ENCODE assay signal across 27 cellular contexts in the genomic region with DNA sequence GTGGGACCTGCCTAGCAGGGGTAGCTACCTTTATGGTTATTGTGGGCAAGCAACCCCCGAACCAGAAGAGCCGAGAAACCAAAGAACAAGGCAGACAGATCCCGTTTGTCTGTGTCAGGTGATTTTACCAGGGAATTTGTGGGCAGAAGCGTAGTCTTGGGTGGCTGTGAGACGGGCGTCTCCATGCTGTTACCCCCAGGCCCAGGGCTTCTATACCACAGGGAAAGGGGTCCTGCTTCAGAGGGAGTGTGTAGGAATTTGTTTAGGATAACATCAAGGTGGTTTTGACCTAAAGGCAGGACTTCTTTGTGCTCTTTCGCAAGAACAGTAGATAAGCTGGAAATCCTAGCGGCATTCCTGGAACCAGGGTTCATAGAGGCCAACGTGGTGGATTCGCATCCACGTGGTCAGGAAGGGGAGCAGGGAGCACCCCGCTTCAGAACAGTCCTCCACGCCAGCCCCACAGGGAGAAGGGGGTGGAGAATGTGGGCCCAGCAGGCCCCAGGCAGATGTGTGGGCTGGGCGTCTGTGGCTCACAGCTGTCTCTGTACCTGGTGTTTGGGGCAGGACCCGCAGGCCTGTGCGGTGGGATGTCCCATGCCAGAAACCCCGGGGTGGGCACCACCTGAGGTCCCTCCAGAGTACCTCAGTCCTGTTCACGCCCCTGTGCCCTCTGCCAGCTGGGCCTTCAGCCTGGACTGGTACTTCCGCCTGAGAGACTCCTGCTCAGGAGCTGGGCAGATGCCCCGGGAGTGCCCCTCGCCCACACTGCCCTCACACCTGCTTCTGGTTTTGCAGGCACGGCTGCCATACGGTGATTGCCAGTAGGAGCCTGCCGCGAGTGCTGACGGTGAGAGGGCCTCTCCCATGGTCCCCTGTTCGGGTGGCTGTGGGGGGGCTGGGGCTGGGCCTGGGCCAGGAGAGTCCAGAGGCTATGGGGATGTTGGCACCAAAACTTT. TPM values are rescaled to one million over a fixed set of nuclear protein-coding genes. Genes with fewer than 3 reads are reported as not detected.
DNase-seq lines count a peak whose midpoint lies in the region; ATAC-seq, FAIRE-seq and TF ChIP-seq lines count a peak whose summit lies in the region.
"Had no signal": no experiment of that assay in that cellular context is flagged by ENCODE, and none has a peak within 500 bp of the region (broad histone marks: within the 10 kb centered on the region; RNA-seq: fewer than 3 reads in every experiment).

No MANE protein-coding gene starts in this region.

- WGBS in HepG2 (ENCODE audit: low lambda C conversion rate) = 22% methylated on average over 11 of the region's 27 CpGs

- no peaks in the 10 kb centered on the region for H3K27me3 Mint-ChIP-seq in Caco-2 (ENCODE audit: insufficient read depth, unreplicated experiment)
- H3K27me3 Mint-ChIP-seq: stimulated activated naive CD8-positive, alpha-beta T cell treated with anti-CD3 and anti-CD28 coated beads, Interleukin-15, amount 100 ng/mL, for 72 hours; T-helper 17 cell had no signal

- peak; percentile 63 to 64 for TF ChIP-seq POLR2A in HepG2 (IDR thresholded peaks at IDR 0.05; ENCODE audit: insufficient read depth in 1 of 2, low read depth in 2 of 2, low read length in 2 of 2)

- H3K4me3 ChIP-seq in Caco-2 (ENCODE audit: low read depth, low read length) = no peak overlapping the region
- no peak overlapping the region for H3K4me3 ChIP-seq in SK-N-MC
- peak overlapping the region; percentile 24 to 63 (median 39) for H3K4me3 ChIP-seq in HepG2 (replicated peaks in 1 of 3; ENCODE audit: insufficient read depth in 1 of 3, low read depth in 2 of 3, low read length in 3 of 3)
- H3K4me3 ChIP-seq in dorsolateral prefrontal cortex = no peak overlapping the region
- H3K4me3 ChIP-seq: lower lobe of right lung, prostate gland, thyroid gland had no signal

- H3K9me3 ChIP-seq in Caco-2 = no peaks in the 10 kb centered on the region
- H3K9me3 ChIP-seq in SK-N-MC (ENCODE audit: low read depth, low read length) = no peaks in the 10 kb centered on the region
- H3K9me3 ChIP-seq in HepG2 (ENCODE audit: low read length) = no peaks in the 10 kb centered on the region
- H3K9me3 ChIP-seq: lower lobe of right lung, prostate gland, SK-N-SH, thyroid gland had no signal

- TF ChIP-seq EP300 in HepG2 (IDR thresholded peaks at IDR 0.05; ENCODE audit: low read depth in 2 of 2, low read length in 2 of 2) (peak in 1 of 2 experiments; percentile 90; a peak in 2 of 4 replicates), HepG2 (CRISPR knock-in tag; IDR thresholded peaks at IDR 0.05; ENCODE audit: borderline replicate concordance) (peak; percentile 96)

- H3K4me3 Mint-ChIP-seq in Caco-2 (ENCODE audit: unreplicated experiment) = peak overlapping the region; percentile 50
- H3K4me3 Mint-ChIP-seq: activated T-cell treated with anti-CD3 and anti-CD28 coated beads, Interleukin-2, amount 50 U/mL, for 4 hours; stimulated activated naive CD8-positive, alpha-beta T cell treated with anti-CD3 and anti-CD28 coated beads, Interleukin-15, amount 100 ng/mL, for 72 hours; T-helper 17 cell had no signal

- H3K4me2 ChIP-seq in HepG2 (ENCODE audit: low read depth, low read length) = peak overlapping the region; percentile 77
- H3K4me2 ChIP-seq: SK-N-SH had no signal

- CTCF ChIA-PET in Caco-2 (lab: Charles Lee) = no interaction called here
- CTCF ChIA-PET in HepG2 (lab: Yijun Ruan, JAX; ENCODE audit: low intra/inter-chr PET ratio, low total read pairs) = no interaction called here

- BruUV-seq in Caco-2 (replicated peaks; lab: Mats Ljungman, UMichigan) (no TSS peak), HepG2 (replicated peaks; lab: Mats Ljungman, UMichigan) (no TSS peak)

- H3K9ac ChIP-seq in SK-N-MC (ENCODE audit: insufficient read length) = no peak overlapping the region
- H3K9ac ChIP-seq in HepG2 (ENCODE audit: insufficient read depth, low read depth, low read length) = peak overlapping the region; percentile 75
- H3K9ac ChIP-seq: SK-N-SH had no signal

- no peak overlapping the region for H2AFZ ChIP-seq in HepG2 (ENCODE audit: low read length)

- H3K36me3 Mint-ChIP-seq in Caco-2 (ENCODE audit: insufficient read depth, unreplicated experiment) = peaks cover 31% of the 10 kb centered on the region

- in situ Hi-C loops in HepG2 (cut with HindIII; ENCODE audit: extremely low pct_ligation_motif_present, low pct_unique_long_range_greater_than_20kb) = no loop called here

- peak overlapping the region; percentile 75 for H3K27ac Mint-ChIP-seq in Caco-2 (ENCODE audit: unreplicated experiment)
- H3K27ac Mint-ChIP-seq: T-helper 17 cell had no signal

- 0 out of 2 replicates have a peak overlapping the region, but pooled peaks have one; percentile 13 for H3K27ac ChIP-seq in SK-N-MC
- H3K27ac ChIP-seq in HepG2 (ENCODE audit: extremely low read length, insufficient read depth, low read length) = peak overlapping the region; percentile 86
- H3K27ac ChIP-seq in dorsolateral prefrontal cortex = no peak overlapping the region
- H3K27ac ChIP-seq: brain microvascular endothelial cell, lower lobe of right lung, prostate gland, thyroid gland had no signal

- DNase-seq in Caco-2 = peak; percentile 60 to 66
- DNase-seq in SK-N-MC (ENCODE audit: low read depth, low spot score) = no peak
- peak; percentile 93 for DNase-seq in HepG2 (ENCODE audit: low spot score)
- no peak for DNase-seq in NCI-H446 treated with DMSO at 0.1 percent for 48 hours (lab: John Stamatoyannopoulos, UW)
- no peak for DNase-seq in dorsolateral prefrontal cortex
- no peak for DNase-seq in NCI-H1417 (lab: John Stamatoyannopoulos, UW)
- DNase-seq: activated CD4-positive, alpha-beta T cell treated with anti-CD3 and anti-CD28 coated beads for 4 hours; activated naive CD4-positive, alpha-beta T cell; activated T-cell treated with anti-CD3 and anti-CD28 coated beads, Interleukin-2, amount 50 U/mL, for 4 hours; brain microvascular endothelial cell; Calu3; effector CD8-positive, alpha-beta T cell; lower lobe of right lung; MV-4-11; NCI-H1694; NCI-H2171 treated with DMSO at 0.1 percent for 48 hours; NCI-H526; SK-N-SH; stimulated activated naive CD8-positive, alpha-beta T cell treated with anti-CD3 and anti-CD28 coated beads, Interleukin-15, amount 100 ng/mL, for 72 hours; T-helper 17 cell; thyroid gland had no signal

- peak; percentile 52 for ATAC-seq in HepG2
- ATAC-seq: activated T-cell treated with anti-CD3 and anti-CD28 coated beads, Interleukin-2, amount 50 U/mL, for 4 hours; esophagus mucosa; lower lobe of right lung; stimulated activated naive CD8-positive, alpha-beta T cell treated with anti-CD3 and anti-CD28 coated beads, Interleukin-15, amount 100 ng/mL, for 72 hours; T-helper 17 cell had no signal

- H3K4me1 Mint-ChIP-seq in Caco-2 (ENCODE audit: low read depth, unreplicated experiment) = peaks cover 7% of the 10 kb centered on the region
- H3K4me1 Mint-ChIP-seq: T-helper 17 cell had no signal

- TF ChIP-seq RAD21 in HepG2 (CRISPR knock-in tag; IDR thresholded peaks at IDR 0.05) = peak; percentile 9; the same call in 1 of the 2 replicates

- H3K27me3 ChIP-seq in Caco-2 (replicated peaks; ENCODE audit: control insufficient read depth, insufficient read depth, low read length) = no peaks in the 10 kb centered on the region
- H3K27me3 ChIP-seq in HepG2 (ENCODE audit: control insufficient read depth in 1 of 2, insufficient read depth in 2 of 2, low read length in 2 of 2) = no peaks in the 10 kb centered on the region
- H3K27me3 ChIP-seq in dorsolateral prefrontal cortex = no peaks in the 10 kb centered on the region
- H3K27me3 ChIP-seq: brain microvascular endothelial cell, thyroid gland had no signal

- no peaks in the 10 kb centered on the region for H4K20me1 ChIP-seq in HepG2 (ENCODE audit: insufficient read depth, low read length)

- intact Hi-C loops in Caco-2 (cut with micrococcal nuclease; ENCODE audit: unreplicated experiment) = no loop called here
- intact Hi-C loops in HepG2 (cut with micrococcal nuclease; ENCODE audit: unreplicated experiment) = loop anchor here (2.0 kb wide), 2 partner anchors 19 to 69 kb away; a partner anchor contains a TSS
- intact Hi-C loops in dorsolateral prefrontal cortex (cut with DNase I) = no loop called here

- no peaks in the 10 kb centered on the region for H3K9me3 Mint-ChIP-seq in Caco-2 (ENCODE audit: unreplicated experiment)
- H3K9me3 Mint-ChIP-seq: activated T-cell treated with anti-CD3 and anti-CD28 coated beads, Interleukin-2, amount 50 U/mL, for 4 hours; stimulated activated naive CD8-positive, alpha-beta T cell treated with anti-CD3 and anti-CD28 coated beads, Interleukin-15, amount 100 ng/mL, for 72 hours had no signal

- TF ChIP-seq CTCF in Caco-2 (IDR thresholded peaks at IDR 0.05; ENCODE audit: insufficient read depth in 1 of 2, low read depth in 1 of 2, low read length in 1 of 2, severe bottlenecking in 1 of 2, unreplicated experiment in 1 of 2) = no peak
- TF ChIP-seq CTCF in HepG2 (CRISPR knock-in tag; IDR thresholded peaks at IDR 0.05) = no peak
- TF ChIP-seq CTCF in dorsolateral prefrontal cortex (IDR thresholded peaks at IDR 0.05 in 54 of 56, conservative IDR thresholded peaks at IDR 0.05 in 2 of 56; ENCODE audit: low read depth in 1 of 56, partially characterized antibody in 56 of 56) = no peak

- no peaks in the 10 kb centered on the region; the same call in 1 of the 2 replicates for H3K36me3 ChIP-seq in Caco-2 (ENCODE audit: control insufficient read depth, insufficient read depth, low read length)
- no peaks in the 10 kb centered on the region; the same call in 1 of the 2 replicates for H3K36me3 ChIP-seq in SK-N-MC (ENCODE audit: insufficient read depth, low read length)
- peaks cover 0 to 11% of the 10 kb centered on the region in 2 experiments; a peak in 2 of 5 replicates for H3K36me3 ChIP-seq in HepG2 (replicated peaks in 1 of 2; ENCODE audit: control insufficient read depth in 1 of 2, insufficient read depth in 2 of 2, low read length in 2 of 2)
- H3K36me3 ChIP-seq: prostate gland, thyroid gland had no signal

- H3K4me1 ChIP-seq in Caco-2 = peaks cover 30% of the 10 kb centered on the region
- H3K4me1 ChIP-seq in HepG2 (ENCODE audit: insufficient read depth, low read length) = peaks cover 47% of the 10 kb centered on the region

- peaks cover 6% of the 10 kb centered on the region for H3K79me2 ChIP-seq in HepG2 (ENCODE audit: insufficient read depth, low read length)

- FAIRE-seq in HepG2 (lab: Jason Lieb, UNC) = peak; percentile 98
- FAIRE-seq: frontal cortex, GM12891, H54, keratinocyte had no signal

- POLR2A ChIA-PET in Caco-2 (lab: Charles Lee) = interaction anchor here (0.6 kb wide), 1 partner anchor 49 kb away, joined by 3 read pairs; no protein-coding TSS in a partner anchor
- POLR2A ChIA-PET in HepG2 (lab: Yijun Ruan, JAX) = interaction anchor here (0.8 to 3.1 kb wide), 10 partner anchors 9 to 128 kb away, joined by 3 to 18 read pairs (median 6); a partner anchor contains a TSS

RNA-seq across cellular contexts. Expression of a gene that starts 4.1 kb away (rescaled TPM):
- total RNA-seq in Caco-2 (2022) (50.2 and 52.6 TPM in 2 replicates), HepG2 (2016; rRNA removed; fragmentation: Illumina TruSeq; extraction: Trizol) (27.8 and 36.3 TPM in 2 replicates), dorsolateral prefrontal cortex (10 to 100 TPM in 108 of 120 experiments, 1 to 10 TPM in 12; 7.2 to 23.9 (median 13.5) TPM)
- 22.1 and 28.4 TPM in 2 replicates for total RNA-seq in HepG2 (2016; cell fraction: cytosol; rRNA removed; fragmentation: Illumina TruSeq; extraction: Trizol; ENCODE audit: low read depth)
- total RNA-seq in HepG2 (2016; cell fraction: insoluble cytoplasmic fraction; rRNA removed; fragmentation: Illumina TruSeq; extraction: Trizol) = 28.1 and 37.2 TPM in 2 replicates
- total RNA-seq in HepG2 (2016; cell fraction: membrane; rRNA removed; fragmentation: Illumina TruSeq; extraction: Trizol) = 22.1 and 27.1 TPM in 2 replicates
- 34.5 and 35.9 TPM in 2 replicates for total RNA-seq in HepG2 (2016; cell fraction: nucleus; rRNA removed; fragmentation: Illumina TruSeq; extraction: Trizol)
- 44.6 and 51.2 TPM in 2 replicates for polyA plus RNA-seq in HepG2 (2011; rRNA removed)
- polyA plus RNA-seq in HepG2 (2011; cell fraction: cytosol; rRNA removed) = 29.5 and 53.6 TPM in 2 replicates
- polyA plus RNA-seq in HepG2 (2011; cell fraction: nucleus; rRNA removed) = 220 and 244 TPM in 2 replicates
- 22.1 and 23.1 TPM in 2 replicates for polyA plus RNA-seq in HepG2 (2012)
- 13.3 and 15.1 TPM in 2 replicates for polyA plus RNA-seq in HepG2 (2016; cell fraction: cytosol; fragmentation: Illumina TruSeq; extraction: Trizol; ENCODE audit: low read depth)
- 31.8 and 35.2 TPM in 2 replicates for polyA plus RNA-seq in HepG2 (2016; cell fraction: insoluble cytoplasmic fraction; fragmentation: Illumina TruSeq; extraction: Trizol; ENCODE audit: low read depth)
- 19.1 and 19.5 TPM in 2 replicates for polyA plus RNA-seq in HepG2 (2016; cell fraction: membrane; fragmentation: Illumina TruSeq; extraction: Trizol; ENCODE audit: low read depth)
- polyA plus RNA-seq in HepG2 (2016; cell fraction: nucleus; fragmentation: Illumina TruSeq; extraction: Trizol; ENCODE audit: insufficient read depth, low read depth) = 124 and 131 TPM in 2 replicates
- polyA minus RNA-seq in HepG2 (2011; rRNA and poly(A)+ RNA removed; ENCODE audit: low replicate concordance) = 15.9 and 53.9 TPM in 2 replicates
- polyA minus RNA-seq in HepG2 (2011; cell fraction: cytosol; rRNA and poly(A)+ RNA removed) = 17.0 and 17.7 TPM in 2 replicates
- 25.4 and 25.9 TPM in 2 replicates for polyA minus RNA-seq in HepG2 (2011; cell fraction: nucleus; rRNA and poly(A)+ RNA removed)

RNA-seq across cellular contexts. Expression of a gene that starts 8.8 kb away (rescaled TPM):
- total RNA-seq in Caco-2 (2022) (140 and 150 TPM in 2 replicates), HepG2 (2016; rRNA removed; fragmentation: Illumina TruSeq; extraction: Trizol) (82.8 and 121 TPM in 2 replicates), dorsolateral prefrontal cortex (10 to 100 TPM; 27.9 to 89.2 (median 49.4) TPM)
- 711 and 716 TPM in 2 replicates for total RNA-seq in HepG2 (2016; cell fraction: cytosol; rRNA removed; fragmentation: Illumina TruSeq; extraction: Trizol; ENCODE audit: low read depth)
- 79.6 and 119 TPM in 2 replicates for total RNA-seq in HepG2 (2016; cell fraction: insoluble cytoplasmic fraction; rRNA removed; fragmentation: Illumina TruSeq; extraction: Trizol)
- total RNA-seq in HepG2 (2016; cell fraction: membrane; rRNA removed; fragmentation: Illumina TruSeq; extraction: Trizol) = 463 and 513 TPM in 2 replicates
- total RNA-seq in HepG2 (2016; cell fraction: nucleus; rRNA removed; fragmentation: Illumina TruSeq; extraction: Trizol) = 47.7 and 52.8 TPM in 2 replicates
- 263 and 275 TPM in 2 replicates for polyA plus RNA-seq in HepG2 (2011; rRNA removed)
- 199 and 344 TPM in 2 replicates for polyA plus RNA-seq in HepG2 (2011; cell fraction: cytosol; rRNA removed)
- 245 and 274 TPM in 2 replicates for polyA plus RNA-seq in HepG2 (2011; cell fraction: nucleus; rRNA removed)
- polyA plus RNA-seq in HepG2 (2012) = 136 and 145 TPM in 2 replicates
- polyA plus RNA-seq in HepG2 (2016; cell fraction: cytosol; fragmentation: Illumina TruSeq; extraction: Trizol; ENCODE audit: low read depth) = 1,773 and 1,829 TPM in 2 replicates
- polyA plus RNA-seq in HepG2 (2016; cell fraction: insoluble cytoplasmic fraction; fragmentation: Illumina TruSeq; extraction: Trizol; ENCODE audit: low read depth) = 189 and 200 TPM in 2 replicates
- 997 and 1,012 TPM in 2 replicates for polyA plus RNA-seq in HepG2 (2016; cell fraction: membrane; fragmentation: Illumina TruSeq; extraction: Trizol; ENCODE audit: low read depth)
- 195 and 217 TPM in 2 replicates for polyA plus RNA-seq in HepG2 (2016; cell fraction: nucleus; fragmentation: Illumina TruSeq; extraction: Trizol; ENCODE audit: insufficient read depth, low read depth)
- 21.3 and 147 TPM in 2 replicates for polyA minus RNA-seq in HepG2 (2011; rRNA and poly(A)+ RNA removed; ENCODE audit: low replicate concordance)
- 51.2 and 63.8 TPM in 2 replicates for polyA minus RNA-seq in HepG2 (2011; cell fraction: cytosol; rRNA and poly(A)+ RNA removed)
- polyA minus RNA-seq in HepG2 (2011; cell fraction: nucleus; rRNA and poly(A)+ RNA removed) = 27.2 and 27.9 TPM in 2 replicates

RNA-seq across cellular contexts. Expression of a gene that starts 19.6 kb away (rescaled TPM):
- total RNA-seq in Caco-2 (2022) (31.3 and 35.8 TPM in 2 replicates), HepG2 (2016; rRNA removed; fragmentation: Illumina TruSeq; extraction: Trizol) (48.4 and 57.6 TPM in 2 replicates), dorsolateral prefrontal cortex (100 to 1,000 TPM in 110 of 120 experiments, 10 to 100 TPM in 10; 84.7 to 179 (median 116) TPM)
- 25.8 and 30.3 TPM in 2 replicates for total RNA-seq in HepG2 (2016; cell fraction: cytosol; rRNA removed; fragmentation: Illumina TruSeq; extraction: Trizol; ENCODE audit: low read depth)
- total RNA-seq in HepG2 (2016; cell fraction: insoluble cytoplasmic fraction; rRNA removed; fragmentation: Illumina TruSeq; extraction: Trizol) = 44.0 and 58.9 TPM in 2 replicates
- 40.2 and 41.5 TPM in 2 replicates for total RNA-seq in HepG2 (2016; cell fraction: membrane; rRNA removed; fragmentation: Illumina TruSeq; extraction: Trizol)
- 59.9 and 60.1 TPM in 2 replicates for total RNA-seq in HepG2 (2016; cell fraction: nucleus; rRNA removed; fragmentation: Illumina TruSeq; extraction: Trizol)
- 34.3 and 42.9 TPM in 2 replicates for polyA plus RNA-seq in HepG2 (2011; rRNA removed)
- polyA plus RNA-seq in HepG2 (2011; cell fraction: cytosol; rRNA removed) = 24.6 and 38.1 TPM in 2 replicates
- polyA plus RNA-seq in HepG2 (2011; cell fraction: nucleus; rRNA removed) = 166 and 200 TPM in 2 replicates
- 45.3 and 46.5 TPM in 2 replicates for polyA plus RNA-seq in HepG2 (2012)
- 17.9 and 19.2 TPM in 2 replicates for polyA plus RNA-seq in HepG2 (2016; cell fraction: cytosol; fragmentation: Illumina TruSeq; extraction: Trizol; ENCODE audit: low read depth)
- polyA plus RNA-seq in HepG2 (2016; cell fraction: insoluble cytoplasmic fraction; fragmentation: Illumina TruSeq; extraction: Trizol; ENCODE audit: low read depth) = 44.6 and 51.8 TPM in 2 replicates
- polyA plus RNA-seq in HepG2 (2016; cell fraction: membrane; fragmentation: Illumina TruSeq; extraction: Trizol; ENCODE audit: low read depth) = 28.0 and 28.9 TPM in 2 replicates
- 144 and 150 TPM in 2 replicates for polyA plus RNA-seq in HepG2 (2016; cell fraction: nucleus; fragmentation: Illumina TruSeq; extraction: Trizol; ENCODE audit: insufficient read depth, low read depth)
- 9.5 and 51.6 TPM in 2 replicates for polyA minus RNA-seq in HepG2 (2011; rRNA and poly(A)+ RNA removed; ENCODE audit: low replicate concordance)
- polyA minus RNA-seq in HepG2 (2011; cell fraction: cytosol; rRNA and poly(A)+ RNA removed) = 18.2 and 21.5 TPM in 2 replicates
- 58.2 and 72.2 TPM in 2 replicates for polyA minus RNA-seq in HepG2 (2011; cell fraction: nucleus; rRNA and poly(A)+ RNA removed)

RNA-seq across cellular contexts. Expression of a gene that starts 24.0 kb away (rescaled TPM):
- 85.5 and 87.1 TPM in 2 replicates for total RNA-seq in Caco-2 (2022)
- 33.7 and 52.7 TPM in 2 replicates for total RNA-seq in HepG2 (2016; rRNA removed; fragmentation: Illumina TruSeq; extraction: Trizol)
- 52.2 and 54.4 TPM in 2 replicates for total RNA-seq in HepG2 (2016; cell fraction: cytosol; rRNA removed; fragmentation: Illumina TruSeq; extraction: Trizol; ENCODE audit: low read depth)
- total RNA-seq in HepG2 (2016; cell fraction: insoluble cytoplasmic fraction; rRNA removed; fragmentation: Illumina TruSeq; extraction: Trizol) = 27.1 and 52.1 TPM in 2 replicates
- total RNA-seq in HepG2 (2016; cell fraction: membrane; rRNA removed; fragmentation: Illumina TruSeq; extraction: Trizol) = 108 and 112 TPM in 2 replicates
- 36.6 and 38.8 TPM in 2 replicates for total RNA-seq in HepG2 (2016; cell fraction: nucleus; rRNA removed; fragmentation: Illumina TruSeq; extraction: Trizol)
- 136 and 192 TPM in 2 replicates for polyA plus RNA-seq in HepG2 (2011; rRNA removed)
- 183 and 222 TPM in 2 replicates for polyA plus RNA-seq in HepG2 (2011; cell fraction: cytosol; rRNA removed)
- 308 and 324 TPM in 2 replicates for polyA plus RNA-seq in HepG2 (2011; cell fraction: nucleus; rRNA removed)
- 54.7 and 75.9 TPM in 2 replicates for polyA plus RNA-seq in HepG2 (2012)
- polyA plus RNA-seq in HepG2 (2016; cell fraction: cytosol; fragmentation: Illumina TruSeq; extraction: Trizol; ENCODE audit: low read depth) = 90.3 and 94.2 TPM in 2 replicates
- polyA plus RNA-seq in HepG2 (2016; cell fraction: insoluble cytoplasmic fraction; fragmentation: Illumina TruSeq; extraction: Trizol; ENCODE audit: low read depth) = 43.3 and 54.7 TPM in 2 replicates
- polyA plus RNA-seq in HepG2 (2016; cell fraction: membrane; fragmentation: Illumina TruSeq; extraction: Trizol; ENCODE audit: low read depth) = 117 and 127 TPM in 2 replicates
- 107 and 123 TPM in 2 replicates for polyA plus RNA-seq in HepG2 (2016; cell fraction: nucleus; fragmentation: Illumina TruSeq; extraction: Trizol; ENCODE audit: insufficient read depth, low read depth)
- 53.1 and 397 TPM in 2 replicates for polyA minus RNA-seq in HepG2 (2011; rRNA and poly(A)+ RNA removed; ENCODE audit: low replicate concordance)
- 61.4 and 63.3 TPM in 2 replicates for polyA minus RNA-seq in HepG2 (2011; cell fraction: cytosol; rRNA and poly(A)+ RNA removed)
- 26.0 and 48.0 TPM in 2 replicates for polyA minus RNA-seq in HepG2 (2011; cell fraction: nucleus; rRNA and poly(A)+ RNA removed)
- total RNA-seq in dorsolateral prefrontal cortex = 10 to 100 TPM; 16.0 to 41.4 (median 25.9) TPM

RNA-seq across cellular contexts. Expression of a gene that starts 35.5 kb away (rescaled TPM):
- total RNA-seq in Caco-2 (2022) (82.4 and 91.2 TPM in 2 replicates), HepG2 (2016; rRNA removed; fragmentation: Illumina TruSeq; extraction: Trizol) (114 and 128 TPM in 2 replicates), dorsolateral prefrontal cortex (10 to 100 TPM; 38.3 to 94.6 (median 65.9) TPM)
- 30.5 and 32.3 TPM in 2 replicates for total RNA-seq in HepG2 (2016; cell fraction: cytosol; rRNA removed; fragmentation: Illumina TruSeq; extraction: Trizol; ENCODE audit: low read depth)
- 115 and 131 TPM in 2 replicates for total RNA-seq in HepG2 (2016; cell fraction: insoluble cytoplasmic fraction; rRNA removed; fragmentation: Illumina TruSeq; extraction: Trizol)
- total RNA-seq in HepG2 (2016; cell fraction: membrane; rRNA removed; fragmentation: Illumina TruSeq; extraction: Trizol) = 36.8 and 38.6 TPM in 2 replicates
- total RNA-seq in HepG2 (2016; cell fraction: nucleus; rRNA removed; fragmentation: Illumina TruSeq; extraction: Trizol) = 35.6 and 38.6 TPM in 2 replicates
- polyA plus RNA-seq in HepG2 (2011; rRNA removed) = 121 and 135 TPM in 2 replicates
- 141 and 211 TPM in 2 replicates for polyA plus RNA-seq in HepG2 (2011; cell fraction: cytosol; rRNA removed)
- 65.0 and 69.2 TPM in 2 replicates for polyA plus RNA-seq in HepG2 (2011; cell fraction: nucleus; rRNA removed)
- 50.0 and 56.2 TPM in 2 replicates for polyA plus RNA-seq in HepG2 (2012)
- polyA plus RNA-seq in HepG2 (2016; cell fraction: cytosol; fragmentation: Illumina TruSeq; extraction: Trizol; ENCODE audit: low read depth) = 35.7 and 36.6 TPM in 2 replicates
- 162 and 166 TPM in 2 replicates for polyA plus RNA-seq in HepG2 (2016; cell fraction: insoluble cytoplasmic fraction; fragmentation: Illumina TruSeq; extraction: Trizol; ENCODE audit: low read depth)
- 35.5 and 36.2 TPM in 2 replicates for polyA plus RNA-seq in HepG2 (2016; cell fraction: membrane; fragmentation: Illumina TruSeq; extraction: Trizol; ENCODE audit: low read depth)
- 85.4 and 90.0 TPM in 2 replicates for polyA plus RNA-seq in HepG2 (2016; cell fraction: nucleus; fragmentation: Illumina TruSeq; extraction: Trizol; ENCODE audit: insufficient read depth, low read depth)
- polyA minus RNA-seq in HepG2 (2011; rRNA and poly(A)+ RNA removed; ENCODE audit: low replicate concordance) = 51.3 and 73.8 TPM in 2 replicates
- polyA minus RNA-seq in HepG2 (2011; cell fraction: cytosol; rRNA and poly(A)+ RNA removed) = 29.4 and 29.5 TPM in 2 replicates
- polyA minus RNA-seq in HepG2 (2011; cell fraction: nucleus; rRNA and poly(A)+ RNA removed) = 10.2 and 13.2 TPM in 2 replicates

Comparison
In these comparisons a context has a peak if more than half of its experiments do, and no peak if none do; other contexts are left out.
1. DNase-seq: peak in Caco-2 (2 of 2) and HepG2 (single experiment); none in SK-N-MC (single experiment), NCI-H446 treated with DMSO at 0.1 percent for 48 hours (single experiment), dorsolateral prefrontal cortex (0 of 10) and NCI-H1417 (0 of 3).
2. H3K4me3 ChIP-seq: peak in HepG2 (3 of 3); none in Caco-2 (single experiment), SK-N-MC (single experiment) and dorsolateral prefrontal cortex (0 of 59).
3. H3K27ac ChIP-seq: peak in SK-N-MC (single experiment) and HepG2 (single experiment); none in dorsolateral prefrontal cortex (0 of 59).